25 cellular contexts compared by ENCODE assay signal in genomic region chr12:71646512-71646911, GRCh38.
"Had no signal": no experiment of that assay in that cellular context is flagged by ENCODE, and none has a peak within 500 bp of the region (broad histone marks: within the 10 kb centered on the region; RNA-seq: fewer than 3 reads in every experiment).

No MANE protein-coding gene starts in this region.

- H3K4me3 Mint-ChIP-seq: activated CD4-positive, alpha-beta memory T cell treated with anti-CD3 and anti-CD28 coated beads, Interleukin-2, amount 10 ng/mL, durations not matched to agents 7 days and 5 days; activated CD4-positive, alpha-beta T cell treated with anti-CD3 and anti-CD28 coated beads, Interleukin-2, amount 10 ng/mL, durations not matched to agents 24 days and 14 days; activated T-cell treated with anti-CD3 and anti-CD28 coated beads, Interleukin-2, amount 50 U/mL, for 4 hours; natural killer cell; neural progenitor cell had no signal

- H3K27me3 Mint-ChIP-seq: activated CD4-positive, alpha-beta memory T cell treated with anti-CD3 and anti-CD28 coated beads, Interleukin-2, amount 10 ng/mL, durations not matched to agents 7 days and 5 days; activated CD4-positive, alpha-beta T cell treated with anti-CD3 and anti-CD28 coated beads, Interleukin-2, amount 10 ng/mL, durations not matched to agents 24 days and 14 days had no signal

- H3K27ac Mint-ChIP-seq: activated CD4-positive, alpha-beta memory T cell treated with anti-CD3 and anti-CD28 coated beads, Interleukin-2, amount 10 ng/mL, durations not matched to agents 7 days and 5 days; activated CD4-positive, alpha-beta T cell treated with anti-CD3 and anti-CD28 coated beads, Interleukin-2, amount 10 ng/mL, durations not matched to agents 24 days and 14 days; neural progenitor cell had no signal

- H3K4me1 ChIP-seq: colonic mucosa, neural progenitor cell, testis had no signal

- FAIRE-seq: TTC549, urothelium cell line had no signal

- H3K9ac ChIP-seq: neural progenitor cell had no signal

- H3K9me3 ChIP-seq: colonic mucosa, gastrocnemius medialis, left lung, lower lobe of right lung, spleen, testis, transverse colon had no signal

- H2AFZ ChIP-seq: neural progenitor cell had no signal

- H3K27me3 ChIP-seq: colonic mucosa, gastrocnemius medialis, left lung, neural progenitor cell, spleen, testis, transverse colon had no signal

- ATAC-seq: activated CD4-positive, CD25-positive, alpha-beta regulatory T cell treated with anti-CD3 and anti-CD28 coated beads, Interleukin-2, amount 50 U/mL, for 24 hours; activated T-cell treated with anti-CD3 and anti-CD28 coated beads, Interleukin-2, amount 50 U/mL, for 4 hours; gastrocnemius medialis; left lung; lower lobe of right lung; natural killer cell; right cardiac atrium had no signal

- H3K4me1 Mint-ChIP-seq: neural progenitor cell had no signal

- H3K4me2 ChIP-seq: neural progenitor cell had no signal

- H3K4me3 ChIP-seq: colonic mucosa, gastrocnemius medialis, left lung, lower lobe of right lung, neural progenitor cell, spleen, testis, transverse colon had no signal

- DNase-seq: activated CD4-positive, alpha-beta memory T cell treated with anti-CD3 and anti-CD28 coated beads, Interleukin-2, amount 10 ng/mL, durations not matched to agents 7 days and 5 days; activated CD4-positive, alpha-beta T cell treated with anti-CD3 and anti-CD28 coated beads, Interleukin-2, amount 10 ng/mL, durations not matched to agents 24 days and 14 days; activated naive CD4-positive, alpha-beta T cell treated with Interleukin-2 at 50 U/mL for 16 hours; activated T-cell treated with anti-CD3 and anti-CD28 coated beads, Interleukin-2, amount 50 U/mL, for 4 hours; cerebellar nuclear complex; colonic mucosa; effector CD8-positive, alpha-beta T cell; gastrocnemius medialis; glutamatergic neuron; left lung; lower lobe of right lung; mesenchymal stem cell; natural killer cell; posterior cingulate gyrus; right cardiac atrium; spleen; stimulated activated naive CD4-positive, alpha-beta T cell; T-helper 9 cell; testis; transverse colon; WERI-Rb-1 had no signal

- H3K9me3 Mint-ChIP-seq: activated CD4-positive, alpha-beta memory T cell treated with anti-CD3 and anti-CD28 coated beads, Interleukin-2, amount 10 ng/mL, durations not matched to agents 7 days and 5 days; activated CD4-positive, alpha-beta T cell treated with anti-CD3 and anti-CD28 coated beads, Interleukin-2, amount 10 ng/mL, durations not matched to agents 24 days and 14 days; activated T-cell treated with anti-CD3 and anti-CD28 coated beads, Interleukin-2, amount 50 U/mL, for 4 hours; natural killer cell had no signal

- H3K27ac ChIP-seq: colonic mucosa, lower lobe of right lung, neural progenitor cell, testis, transverse colon, WERI-Rb-1 had no signal
